ENCODE assay signal across 22 cellular contexts in the genomic region with DNA sequence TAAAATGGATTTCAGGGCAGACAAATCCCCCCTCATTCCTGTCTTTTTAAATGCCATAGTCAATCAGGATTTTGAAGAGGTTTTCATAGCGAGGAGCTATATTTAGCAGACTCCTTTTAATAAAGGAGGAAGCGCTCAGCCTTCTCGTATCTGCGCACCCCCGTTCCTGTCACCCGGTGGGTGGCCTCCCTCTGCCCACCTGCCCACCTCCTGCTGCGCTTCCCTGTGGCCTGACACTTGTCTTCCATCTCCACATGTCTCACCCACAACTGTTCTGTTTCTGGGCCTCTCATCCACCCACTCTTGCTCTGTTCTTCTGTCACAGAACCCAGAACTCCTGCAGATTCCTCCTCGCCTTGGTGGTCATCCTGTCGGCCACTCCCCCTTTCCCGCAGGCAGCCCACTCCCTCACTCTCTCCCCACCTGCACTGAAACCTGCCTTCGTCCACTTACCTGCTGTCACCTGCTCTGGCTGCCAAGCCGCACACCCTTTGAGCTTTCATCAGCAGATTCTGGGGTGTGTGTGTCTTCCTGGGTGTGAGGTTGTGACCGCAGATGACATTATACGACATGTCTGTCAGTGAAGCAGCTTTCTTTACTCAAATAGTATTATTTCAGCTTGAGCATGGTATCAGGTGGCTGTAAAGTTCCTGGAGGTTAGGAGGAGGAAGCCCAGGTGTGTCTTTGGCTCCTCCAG.
"Had no signal": no experiment of that assay in that cellular context is flagged by ENCODE, and none has a peak within 500 bp of the region (broad histone marks: within the 10 kb centered on the region; RNA-seq: fewer than 3 reads in every experiment).

No MANE protein-coding gene starts in this region.

- ATAC-seq: gastroesophageal sphincter, left lung, natural killer cell, right lobe of liver had no signal

- H3K9ac ChIP-seq: parathyroid adenoma had no signal

- H3K27me3 ChIP-seq: cardiac muscle cell, esophagus squamous epithelium, left lung, right lobe of liver, thyroid gland had no signal

- H3K4me3 Mint-ChIP-seq: activated CD4-positive, alpha-beta memory T cell treated with anti-CD3 and anti-CD28 coated beads for 36 hours; activated naive CD4-positive, alpha-beta T cell treated with anti-CD3 and anti-CD28 coated beads, Interleukin-2, amount 10 ng/mL, durations not matched to agents 7 days and 5 days; mesothelial cell of epicardium; natural killer cell; stimulated activated naive CD8-positive, alpha-beta T cell treated with anti-CD3 and anti-CD28 coated beads, Interleukin-15, Interleukin-2, amounts not matched to agents 100 ng/mL and 50 ng/mL, for 24 hours; T-helper 1 cell treated with Interleukin-12 subunit alpha and Interleukin-12 subunit beta and Interleukin-4 antibody, amounts not matched to agents 30 μg/mL and 1 μg/mL, for 36 hours had no signal

- H3K4me1 ChIP-seq: esophagus squamous epithelium, gastroesophageal sphincter, left lung, right lobe of liver, thyroid gland had no signal

- H3K4me1 Mint-ChIP-seq: activated naive CD4-positive, alpha-beta T cell treated with anti-CD3 and anti-CD28 coated beads, Interleukin-2, amount 10 ng/mL, durations not matched to agents 7 days and 5 days; mesothelial cell of epicardium; natural killer cell had no signal

- H3K9me3 Mint-ChIP-seq: activated CD4-positive, alpha-beta memory T cell treated with anti-CD3 and anti-CD28 coated beads for 36 hours; activated naive CD4-positive, alpha-beta T cell treated with anti-CD3 and anti-CD28 coated beads, Interleukin-2, amount 10 ng/mL, durations not matched to agents 7 days and 5 days; natural killer cell; stimulated activated naive CD8-positive, alpha-beta T cell treated with anti-CD3 and anti-CD28 coated beads, Interleukin-15, Interleukin-2, amounts not matched to agents 100 ng/mL and 50 ng/mL, for 24 hours; T-helper 1 cell treated with Interleukin-12 subunit alpha and Interleukin-12 subunit beta and Interleukin-4 antibody, amounts not matched to agents 30 μg/mL and 1 μg/mL, for 36 hours had no signal

- DNase-seq: activated CD4-positive, alpha-beta memory T cell treated with anti-CD3 and anti-CD28 coated beads for 36 hours; activated CD4-positive, alpha-beta T cell treated with anti-CD3 and anti-CD28 coated beads for 48 hours; activated effector memory CD4-positive, alpha-beta T cell treated with anti-CD3 and anti-CD28 coated beads, Interleukin-2, amount 50 U/mL, for 16 hours; activated naive CD4-positive, alpha-beta T cell treated with anti-CD3 and anti-CD28 coated beads, Interleukin-2, amount 10 ng/mL, durations not matched to agents 7 days and 5 days; dermis blood vessel endothelial cell; effector CD8-positive, alpha-beta T cell; esophagus squamous epithelium; kidney; left lung; mammary epithelial cell; natural killer cell; right lobe of liver; stimulated activated CD4-positive, alpha-beta T cell treated with anti-CD3 and anti-CD28 coated beads, Interleukin-1b, Interleukin-23, amount 100 ng/mL, for 48 hours; substantia nigra; thyroid gland had no signal

- H3K4me3 ChIP-seq: cardiac muscle cell, esophagus squamous epithelium, gastroesophageal sphincter, left lung, right lobe of liver, skin epidermis, thyroid gland had no signal

- H3K27ac Mint-ChIP-seq: activated CD4-positive, alpha-beta memory T cell treated with anti-CD3 and anti-CD28 coated beads for 36 hours; activated naive CD4-positive, alpha-beta T cell treated with anti-CD3 and anti-CD28 coated beads, Interleukin-2, amount 10 ng/mL, durations not matched to agents 7 days and 5 days; mesothelial cell of epicardium; natural killer cell; stimulated activated naive CD8-positive, alpha-beta T cell treated with anti-CD3 and anti-CD28 coated beads, Interleukin-15, Interleukin-2, amounts not matched to agents 100 ng/mL and 50 ng/mL, for 24 hours; T-helper 1 cell treated with Interleukin-12 subunit alpha and Interleukin-12 subunit beta and Interleukin-4 antibody, amounts not matched to agents 30 μg/mL and 1 μg/mL, for 36 hours had no signal

- H3K9me3 ChIP-seq: esophagus squamous epithelium, gastroesophageal sphincter, left lung, right lobe of liver, thyroid gland had no signal

- H3K27ac ChIP-seq: esophagus squamous epithelium, gastroesophageal sphincter, left lung, parathyroid adenoma, right lobe of liver, skin epidermis, thyroid gland had no signal

- H3K36me3 Mint-ChIP-seq: activated CD4-positive, alpha-beta memory T cell treated with anti-CD3 and anti-CD28 coated beads for 36 hours; activated naive CD4-positive, alpha-beta T cell treated with anti-CD3 and anti-CD28 coated beads, Interleukin-2, amount 10 ng/mL, durations not matched to agents 7 days and 5 days; natural killer cell had no signal

- H3K36me3 ChIP-seq: cardiac muscle cell, esophagus squamous epithelium, gastroesophageal sphincter, left lung, right lobe of liver, thyroid gland had no signal
